1 cellular context compared by ENCODE assay signal in the genomic region with DNA sequence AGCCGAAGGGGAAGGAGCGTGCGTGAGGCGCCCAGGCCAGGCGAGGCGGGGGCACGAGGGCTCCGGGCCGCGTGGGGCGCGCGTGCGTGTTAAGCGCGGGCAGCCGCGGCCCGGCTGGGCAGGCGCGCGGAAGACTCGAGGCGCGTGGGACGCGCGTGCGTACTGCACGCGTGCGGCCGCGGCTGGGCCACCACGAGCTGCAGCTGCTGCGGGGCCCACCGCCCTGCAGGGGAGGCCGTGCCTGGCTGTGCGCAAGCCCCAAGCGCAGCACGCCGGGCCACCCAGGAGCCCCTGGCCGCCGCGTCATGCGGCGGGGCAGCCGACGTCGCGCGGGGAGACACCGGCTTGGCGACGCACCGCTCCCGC.
TF ChIP-seq lines count a peak whose summit lies in the region.

No MANE protein-coding gene starts in this region.

TF ChIP-seq in H1, 55 proteins besides CTCF, POLR2A, EP300 and RAD21:
- TF ChIP-seq TEAD4 (IDR thresholded peaks at IDR 0.05; ENCODE audit: low read depth, low read length) (no peak), CEBPB (IDR thresholded peaks at IDR 0.05; ENCODE audit: low read depth, low read length) (no peak), TAF1 (IDR thresholded peaks at IDR 0.05; ENCODE audit: low read depth, low read length) (peak; percentile 44), HDAC2 (IDR thresholded peaks at IDR 0.05; ENCODE audit: borderline replicate concordance in 1 of 2, low read depth in 2 of 2, low read length in 2 of 2) (peak in 1 of 2 experiments; percentile 6; a peak in 1 of 4 replicates), POLR2AphosphoS5 (IDR thresholded peaks at IDR 0.05; ENCODE audit: low read depth, low read length) (peak; percentile 63; the same call in 1 of the 2 replicates), BACH1 (IDR thresholded peaks at IDR 0.05; ENCODE audit: low read length) (peak; percentile 9; the same call in 1 of the 2 replicates)
TF ChIP-seq in H1: peak in this region for 4.
